1 cellular context compared by ENCODE assay signal in genomic region chr20:47559141-47559540, GRCh38.
TF ChIP-seq lines count a peak whose summit lies in the region.

No MANE protein-coding gene starts in this region.

TF ChIP-seq in HepG2, 621 proteins besides CTCF, POLR2A, EP300 and RAD21 (continued from another document):
- no peak for TF ChIP-seq GABPA (IDR thresholded peaks at IDR 0.05; ENCODE audit: low read depth, low read length)
- TF ChIP-seq GABPA (CRISPR knock-in tag; IDR thresholded peaks at IDR 0.05; ENCODE audit: low read depth): no peak
- TF ChIP-seq RELA (CRISPR knock-in tag; IDR thresholded peaks at IDR 0.05): no peak
- no peak for TF ChIP-seq AHDC1 (CRISPR knock-in tag; IDR thresholded peaks at IDR 0.05; ENCODE audit: borderline replicate concordance)
- no peak for TF ChIP-seq ZMAT3 (CRISPR knock-in tag; conservative IDR thresholded peaks at IDR 0.05)
- TF ChIP-seq RFXANK (CRISPR knock-in tag; IDR thresholded peaks at IDR 0.05): no peak
- no peak for TF ChIP-seq NR2C2 (CRISPR knock-in tag; IDR thresholded peaks at IDR 0.05; ENCODE audit: borderline replicate concordance)
- no peak for TF ChIP-seq NR1H2 (CRISPR knock-in tag; IDR thresholded peaks at IDR 0.05; ENCODE audit: borderline replicate concordance, low read depth)
- TF ChIP-seq SMAD3 (CRISPR knock-in tag; IDR thresholded peaks at IDR 0.05): no peak
